Comparison of ENCODE assay signal across 1 cellular context in the genomic region with DNA sequence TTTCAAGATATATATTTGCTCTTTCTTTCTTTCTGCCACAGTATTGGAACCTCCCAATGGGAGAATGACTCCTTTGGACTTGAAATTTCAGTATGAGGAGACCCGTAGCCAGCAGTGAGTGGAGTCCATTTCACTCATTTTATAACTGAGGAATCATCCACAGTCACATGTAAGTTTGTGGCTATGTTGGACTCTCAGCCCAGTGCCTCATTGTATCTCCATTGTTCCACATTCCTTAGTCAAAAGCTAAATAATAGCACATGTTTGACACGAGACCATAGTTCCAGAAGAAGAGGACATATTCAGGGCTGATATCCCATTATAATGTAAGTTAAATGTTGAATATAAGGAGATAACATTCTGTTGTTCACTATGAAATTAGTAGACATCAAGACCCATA.
TF ChIP-seq lines count a peak whose summit lies in the region.

No MANE protein-coding gene starts in this region.

TF ChIP-seq in GM23338, 12 proteins besides CTCF, POLR2A, EP300 and RAD21 (continued from another document):
- TF ChIP-seq, protein P1, sequence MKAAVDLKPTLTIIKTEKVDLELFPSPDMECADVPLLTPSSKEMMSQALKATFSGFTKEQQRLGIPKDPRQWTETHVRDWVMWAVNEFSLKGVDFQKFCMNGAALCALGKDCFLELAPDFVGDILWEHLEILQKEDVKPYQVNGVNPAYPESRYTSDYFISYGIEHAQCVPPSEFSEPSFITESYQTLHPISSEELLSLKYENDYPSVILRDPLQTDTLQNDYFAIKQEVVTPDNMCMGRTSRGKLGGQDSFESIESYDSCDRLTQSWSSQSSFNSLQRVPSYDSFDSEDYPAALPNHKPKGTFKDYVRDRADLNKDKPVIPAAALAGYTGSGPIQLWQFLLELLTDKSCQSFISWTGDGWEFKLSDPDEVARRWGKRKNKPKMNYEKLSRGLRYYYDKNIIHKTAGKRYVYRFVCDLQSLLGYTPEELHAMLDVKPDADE (IDR thresholded peaks at IDR 0.05) = no peak
- TF ChIP-seq NANOG (IDR thresholded peaks at IDR 0.05; ENCODE audit: borderline replicate concordance) = no peak
